Comparison of ENCODE assay signal across 2 cellular contexts in the genomic region with DNA sequence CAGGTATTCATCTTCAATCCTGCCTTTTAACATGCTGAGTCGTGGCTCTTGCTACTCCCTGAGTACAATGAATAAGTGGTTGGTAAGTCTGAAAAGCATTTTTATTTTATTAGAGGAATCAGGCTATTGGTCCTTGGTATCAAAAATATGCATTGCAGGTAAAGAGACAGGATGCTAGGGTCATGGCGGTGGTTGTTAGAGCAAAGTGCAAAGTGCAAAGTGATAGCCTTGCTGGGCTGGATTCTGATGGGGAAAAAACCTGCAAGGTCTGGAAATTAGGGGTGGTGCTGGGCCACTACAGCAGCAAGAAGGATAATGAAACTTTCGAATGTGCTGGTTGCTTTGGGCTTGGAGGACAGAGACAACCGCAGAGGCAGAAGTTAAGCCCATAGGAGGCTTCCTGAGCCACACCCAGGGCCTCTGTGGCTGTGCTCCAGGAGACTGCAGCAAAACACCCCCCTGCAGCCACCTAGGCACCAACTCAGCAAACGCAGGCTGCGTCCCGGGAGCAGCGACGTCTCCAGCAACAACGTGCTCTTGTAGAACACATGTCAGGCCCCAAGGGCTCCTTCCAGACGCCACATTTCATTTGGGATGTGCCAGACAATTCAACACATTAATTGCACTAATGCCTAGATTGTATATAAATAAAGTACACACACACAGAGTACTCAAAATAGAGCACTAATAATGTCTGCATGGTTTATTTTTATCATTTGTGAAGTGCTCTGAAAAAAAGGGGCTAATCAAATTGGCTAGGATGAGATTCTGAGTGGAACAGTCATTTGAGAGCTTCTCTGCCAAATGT.
TF ChIP-seq lines count a peak whose summit lies in the region.

No MANE protein-coding gene starts in this region.

TF ChIP-seq in GM23338, 12 proteins besides CTCF, POLR2A, EP300 and RAD21 (continued from another document):
- no peak for TF ChIP-seq ETS1 (IDR thresholded peaks at IDR 0.05)
- TF ChIP-seq STAT1 (IDR thresholded peaks at IDR 0.05; ENCODE audit: unreplicated experiment), result no peak
- no peak for TF ChIP-seq ZNF462 (CRISPR knock-in tag; IDR thresholded peaks at IDR 0.05)
- no peak for TF ChIP-seq EZH2phosphoT487 (IDR thresholded peaks at IDR 0.05; ENCODE audit: unreplicated experiment)
- no peak for TF ChIP-seq JUNB (IDR thresholded peaks at IDR 0.05; ENCODE audit: unreplicated experiment)

TF ChIP-seq in WTC11, 78 proteins besides CTCF, POLR2A, EP300 and RAD21 (continued from another document):
- TF ChIP-seq, protein P1, sequence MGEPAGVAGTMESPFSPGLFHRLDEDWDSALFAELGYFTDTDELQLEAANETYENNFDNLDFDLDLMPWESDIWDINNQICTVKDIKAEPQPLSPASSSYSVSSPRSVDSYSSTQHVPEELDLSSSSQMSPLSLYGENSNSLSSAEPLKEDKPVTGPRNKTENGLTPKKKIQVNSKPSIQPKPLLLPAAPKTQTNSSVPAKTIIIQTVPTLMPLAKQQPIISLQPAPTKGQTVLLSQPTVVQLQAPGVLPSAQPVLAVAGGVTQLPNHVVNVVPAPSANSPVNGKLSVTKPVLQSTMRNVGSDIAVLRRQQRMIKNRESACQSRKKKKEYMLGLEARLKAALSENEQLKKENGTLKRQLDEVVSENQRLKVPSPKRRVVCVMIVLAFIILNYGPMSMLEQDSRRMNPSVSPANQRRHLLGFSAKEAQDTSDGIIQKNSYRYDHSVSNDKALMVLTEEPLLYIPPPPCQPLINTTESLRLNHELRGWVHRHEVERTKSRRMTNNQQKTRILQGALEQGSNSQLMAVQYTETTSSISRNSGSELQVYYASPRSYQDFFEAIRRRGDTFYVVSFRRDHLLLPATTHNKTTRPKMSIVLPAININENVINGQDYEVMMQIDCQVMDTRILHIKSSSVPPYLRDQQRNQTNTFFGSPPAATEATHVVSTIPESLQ (CRISPR knock-in tag; IDR thresholded peaks at IDR 0.05), result no peak
- TF ChIP-seq ZNF317 (CRISPR knock-in tag; IDR thresholded peaks at IDR 0.05; ENCODE audit: borderline replicate concordance, low read depth) (no peak), MYBL2 (CRISPR knock-in tag; IDR thresholded peaks at IDR 0.05) (no peak), ZNF396 (CRISPR knock-in tag; IDR thresholded peaks at IDR 0.05; ENCODE audit: borderline replicate concordance) (no peak), SMAD3 (CRISPR knock-in tag; IDR thresholded peaks at IDR 0.05; ENCODE audit: borderline replicate concordance) (no peak), PRRX2 (CRISPR knock-in tag; IDR thresholded peaks at IDR 0.05) (no peak), ATF2 (CRISPR knock-in tag; IDR thresholded peaks at IDR 0.05; ENCODE audit: borderline replicate concordance, low read depth) (no peak)
- TF ChIP-seq, protein P2, sequence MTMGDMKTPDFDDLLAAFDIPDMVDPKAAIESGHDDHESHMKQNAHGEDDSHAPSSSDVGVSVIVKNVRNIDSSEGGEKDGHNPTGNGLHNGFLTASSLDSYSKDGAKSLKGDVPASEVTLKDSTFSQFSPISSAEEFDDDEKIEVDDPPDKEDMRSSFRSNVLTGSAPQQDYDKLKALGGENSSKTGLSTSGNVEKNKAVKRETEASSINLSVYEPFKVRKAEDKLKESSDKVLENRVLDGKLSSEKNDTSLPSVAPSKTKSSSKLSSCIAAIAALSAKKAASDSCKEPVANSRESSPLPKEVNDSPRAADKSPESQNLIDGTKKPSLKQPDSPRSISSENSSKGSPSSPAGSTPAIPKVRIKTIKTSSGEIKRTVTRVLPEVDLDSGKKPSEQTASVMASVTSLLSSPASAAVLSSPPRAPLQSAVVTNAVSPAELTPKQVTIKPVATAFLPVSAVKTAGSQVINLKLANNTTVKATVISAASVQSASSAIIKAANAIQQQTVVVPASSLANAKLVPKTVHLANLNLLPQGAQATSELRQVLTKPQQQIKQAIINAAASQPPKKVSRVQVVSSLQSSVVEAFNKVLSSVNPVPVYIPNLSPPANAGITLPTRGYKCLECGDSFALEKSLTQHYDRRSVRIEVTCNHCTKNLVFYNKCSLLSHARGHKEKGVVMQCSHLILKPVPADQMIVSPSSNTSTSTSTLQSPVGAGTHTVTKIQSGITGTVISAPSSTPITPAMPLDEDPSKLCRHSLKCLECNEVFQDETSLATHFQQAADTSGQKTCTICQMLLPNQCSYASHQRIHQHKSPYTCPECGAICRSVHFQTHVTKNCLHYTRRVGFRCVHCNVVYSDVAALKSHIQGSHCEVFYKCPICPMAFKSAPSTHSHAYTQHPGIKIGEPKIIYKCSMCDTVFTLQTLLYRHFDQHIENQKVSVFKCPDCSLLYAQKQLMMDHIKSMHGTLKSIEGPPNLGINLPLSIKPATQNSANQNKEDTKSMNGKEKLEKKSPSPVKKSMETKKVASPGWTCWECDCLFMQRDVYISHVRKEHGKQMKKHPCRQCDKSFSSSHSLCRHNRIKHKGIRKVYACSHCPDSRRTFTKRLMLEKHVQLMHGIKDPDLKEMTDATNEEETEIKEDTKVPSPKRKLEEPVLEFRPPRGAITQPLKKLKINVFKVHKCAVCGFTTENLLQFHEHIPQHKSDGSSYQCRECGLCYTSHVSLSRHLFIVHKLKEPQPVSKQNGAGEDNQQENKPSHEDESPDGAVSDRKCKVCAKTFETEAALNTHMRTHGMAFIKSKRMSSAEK (CRISPR knock-in tag; IDR thresholded peaks at IDR 0.05; ENCODE audit: borderline replicate concordance), result no peak
TF ChIP-seq in WTC11: peak in this region for 0.
